ENCODE assay signal across 37 cellular contexts in the genomic region with DNA sequence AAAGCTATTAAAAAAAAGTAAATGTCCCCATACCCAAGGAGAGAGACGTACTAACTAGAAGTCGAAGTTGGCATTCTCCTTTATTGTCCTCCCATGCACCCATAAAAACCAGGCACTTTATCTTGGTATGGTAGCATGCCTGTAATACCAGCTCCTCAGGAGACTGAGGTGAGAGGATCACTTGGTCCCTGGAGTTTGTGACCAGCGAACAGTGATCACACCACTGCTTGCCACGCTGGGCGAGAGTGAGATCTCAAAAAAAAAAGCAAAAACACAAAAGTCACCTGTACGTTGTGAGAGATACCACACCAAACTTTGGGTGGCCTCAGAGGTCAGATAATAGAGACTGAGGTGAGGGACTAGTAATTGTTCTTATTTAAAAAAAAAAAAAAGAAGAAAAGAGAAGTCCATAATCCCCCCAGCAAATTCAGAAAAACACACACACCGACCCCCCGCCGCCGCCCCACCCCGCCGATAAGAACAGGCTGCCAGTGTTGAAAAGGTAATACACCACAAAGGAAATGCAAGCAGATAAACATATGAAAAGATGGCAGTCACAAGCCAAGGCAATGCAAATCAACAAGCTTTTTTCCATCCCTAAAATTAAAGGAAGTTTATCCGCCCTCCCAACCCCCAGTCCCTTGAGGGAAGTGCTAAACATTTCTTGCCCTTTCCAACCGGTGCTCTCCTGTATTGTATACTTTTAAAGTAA. TPM values are rescaled to one million over a fixed set of nuclear protein-coding genes. Genes with fewer than 3 reads are reported as not detected.
DNase-seq lines count a peak whose midpoint lies in the region; ATAC-seq and TF ChIP-seq lines count a peak whose summit lies in the region.
"Had no signal": no experiment of that assay in that cellular context is flagged by ENCODE, and none has a peak within 500 bp of the region (broad histone marks: within the 10 kb centered on the region; RNA-seq: fewer than 3 reads in every experiment).

No MANE protein-coding gene starts in this region.

- H3K79me1 ChIP-seq in H9 (ENCODE audit: insufficient read depth, low read depth, low read length, poor library complexity, severe bottlenecking) = peaks cover 3% of the 10 kb centered on the region
- peaks cover 10% of the 10 kb centered on the region for H3K79me1 ChIP-seq in trophoblast cell (ENCODE audit: low read length)
- H3K79me1 ChIP-seq in mesenchymal stem cell (replicated peaks; ENCODE audit: low read length, poor library complexity, severe bottlenecking) = no peaks in the 10 kb centered on the region

- TF ChIP-seq CTCF in H9 (conservative IDR thresholded peaks at IDR 0.05) = no peak
- TF ChIP-seq CTCF in WTC11 (IDR thresholded peaks at IDR 0.05) = no peak

- no peak overlapping the region for H2BK15ac ChIP-seq in H9 (ENCODE audit: low read depth, low read length)
- no peak overlapping the region for H2BK15ac ChIP-seq in mesenchymal stem cell (ENCODE audit: low read depth, poor library complexity, severe bottlenecking)

- no peaks in the 10 kb centered on the region; the same call in 1 of the 2 replicates for H3K4me1 ChIP-seq in H9 (ENCODE audit: insufficient read depth, low read length)
- peaks cover 13% of the 10 kb centered on the region; the same call in 1 of the 2 replicates for H3K4me1 ChIP-seq in iPS-20b (ENCODE audit: insufficient read depth, low read length)
- peaks cover 9 to 11% of the 10 kb centered on the region in 2 experiments for H3K4me1 ChIP-seq in trophoblast cell (ENCODE audit: control insufficient read depth in 1 of 2, insufficient read depth in 2 of 2, low read length in 2 of 2)
- peaks cover 7% of the 10 kb centered on the region for H3K4me1 ChIP-seq in mesenchymal stem cell (ENCODE audit: control insufficient read depth, insufficient read depth, low read depth, low read length)
- H3K4me1 ChIP-seq: breast epithelium had no signal

- H2AFZ ChIP-seq in H9 (ENCODE audit: low read length) = no peak overlapping the region
- H2AFZ ChIP-seq in trophoblast cell (ENCODE audit: insufficient read depth, low read length, poor library complexity) = no peak overlapping the region
- no peak overlapping the region for H2AFZ ChIP-seq in mesenchymal stem cell (ENCODE audit: low read depth, low read length)
- H2AFZ ChIP-seq: hepatocyte had no signal

- no peak overlapping the region for H4K12ac ChIP-seq in trophoblast cell (ENCODE audit: low read depth, low read length)

- DNase-seq in H9 = peak; percentile 84
- peak; percentile 68 for DNase-seq in WTC11 (ENCODE audit: low spot score)
- no peak for DNase-seq in trophoblast cell
- no peak for DNase-seq in mesenchymal stem cell
- DNase-seq in GM03348 (ENCODE audit: low spot score) = no peak
- DNase-seq: activated CD4-positive, alpha-beta T cell treated with anti-CD3 and anti-CD28 coated beads for 48 hours; activated T-cell treated with anti-CD3 and anti-CD28 coated beads for 4 hours; amygdala; COR-L47; DMS79; GF-D8; GOT3; kidney; left ventricle myocardium superior; naive B cell; NCI-H1105 treated with DMSO at 0.1 percent for 48 hours; NCI-H187 treated with DMSO at 0.1 percent for 48 hours; NCI-H2171 treated with DMSO at 0.1 percent for 48 hours; NCI-H510A; RPMI8226; T1000; WERI-Rb-1 had no signal

- H3K4ac ChIP-seq in H9 (ENCODE audit: low read depth, low read length) (no peak overlapping the region), trophoblast cell (ENCODE audit: low read depth, low read length) (peak overlapping the region; percentile 1), mesenchymal stem cell (ENCODE audit: low read depth in 1 of 2, low read length in 2 of 2) (no peak overlapping the region)

- H3K79me2 ChIP-seq in H9 (ENCODE audit: insufficient read depth, low read length) (peaks cover 59% of the 10 kb centered on the region; the same call in 1 of the 2 replicates), trophoblast cell (ENCODE audit: control insufficient read depth, insufficient read depth, low read length, poor library complexity) (peaks cover 19% of the 10 kb centered on the region)
- H3K79me2 ChIP-seq: hepatocyte had no signal

- CTCF ChIA-PET in WTC11 (lab: Charles Lee) = interaction anchor here (1.0 to 3.5 kb wide), 3 partner anchors 15 to 54 kb away, joined by 3 to 30 read pairs (median 4); no protein-coding TSS in a partner anchor

- ATAC-seq in WTC11 (peak; percentile 33), GM18909 (IDR thresholded peaks at IDR 0.05; ENCODE audit: poor library complexity, unreplicated experiment) (no peak)
- ATAC-seq: activated naive CD4-positive, alpha-beta T cell treated with anti-CD3 and anti-CD28 coated beads, Interleukin-2, amount 50 U/mL, for 72 hours; gastroesophageal sphincter; left ventricle myocardium superior; stimulated activated effector memory CD8-positive, alpha-beta T cell treated with anti-CD3 and anti-CD28 coated beads, Interleukin-12 subunit alpha, Interleukin-12 subunit beta, amount 100 ng/mL, for 72 hours had no signal

- H3K4me1 Mint-ChIP-seq in H9 = peaks cover 36 to 68% of the 10 kb centered on the region in 2 experiments
- peaks cover 59% of the 10 kb centered on the region for H3K4me1 Mint-ChIP-seq in WTC11
- H3K4me1 Mint-ChIP-seq: stimulated activated effector memory CD8-positive, alpha-beta T cell treated with anti-CD3 and anti-CD28 coated beads, Interleukin-12 subunit alpha, Interleukin-12 subunit beta, amount 100 ng/mL, for 72 hours had no signal

- peak overlapping the region; percentile 58 for H2BK5ac ChIP-seq in H9 (ENCODE audit: insufficient read length, low read length)
- no peak overlapping the region for H2BK5ac ChIP-seq in trophoblast cell (ENCODE audit: low read depth, low read length, poor library complexity)
- no peak overlapping the region for H2BK5ac ChIP-seq in mesenchymal stem cell (ENCODE audit: low read depth, low read length, poor library complexity, severe bottlenecking)

- H3K14ac ChIP-seq in H9 (ENCODE audit: insufficient read depth, low read length) = no peak overlapping the region
- H3K14ac ChIP-seq in trophoblast cell (ENCODE audit: low read length) = no peak overlapping the region
- no peak overlapping the region for H3K14ac ChIP-seq in mesenchymal stem cell (ENCODE audit: low read length in 2 of 2)

- peaks cover 71% of the 10 kb centered on the region for H3K36me3 ChIP-seq in iPS-20b (ENCODE audit: insufficient read depth, low read depth, low read length)
- H3K36me3 ChIP-seq in trophoblast cell (ENCODE audit: control insufficient read depth in 1 of 2, insufficient read depth in 2 of 2, low read length in 2 of 2) = peaks cover 11 to 18% of the 10 kb centered on the region in 2 experiments
- H3K36me3 ChIP-seq in mesenchymal stem cell (ENCODE audit: control insufficient read depth in 1 of 2, insufficient read depth in 2 of 2, low read depth in 1 of 2, low read length in 2 of 2) = no peaks in the 10 kb centered on the region
- H3K36me3 ChIP-seq: BLaER1 treated with 17β-estradiol and CSF1 and Interleukin-3, amounts not matched to agents 10 nM and 100 nM; breast epithelium; gastroesophageal sphincter; MG63; SJCRH30; WERI-Rb-1 had no signal

- peaks cover 53 to 76% (median 74%) of the 10 kb centered on the region in 3 experiments for H3K36me3 Mint-ChIP-seq in H9 (ENCODE audit: insufficient read depth in 1 of 3, low read depth in 3 of 3)
- H3K36me3 Mint-ChIP-seq in WTC11 = peaks cover 73% of the 10 kb centered on the region
- H3K36me3 Mint-ChIP-seq: mesothelial cell of epicardium; stimulated activated effector memory CD8-positive, alpha-beta T cell treated with anti-CD3 and anti-CD28 coated beads, Interleukin-12 subunit alpha, Interleukin-12 subunit beta, amount 100 ng/mL, for 72 hours had no signal

- H3K9me3 Mint-ChIP-seq in H9 (peaks cover 4 to 7% of the 10 kb centered on the region in 2 experiments; a peak in 3 of 5 replicates), WTC11 (peaks cover 5% of the 10 kb centered on the region; the same call in 1 of the 2 replicates)
- H3K9me3 Mint-ChIP-seq: activated naive CD4-positive, alpha-beta T cell treated with anti-CD3 and anti-CD28 coated beads, Interleukin-2, amount 50 U/mL, for 72 hours; activated T-helper 2 cell treated with anti-CD3 and anti-CD28 coated beads, Interferon-gamma antibody, Interleukin-2, Interleukin-4, amounts not matched to agents 10 μg/mL and 5 μg/mL and 100 μg/mL, durations not matched to agents 14 hours and 24 hours and 36 hours; mesothelial cell of epicardium; stimulated activated effector memory CD8-positive, alpha-beta T cell treated with anti-CD3 and anti-CD28 coated beads, Interleukin-12 subunit alpha, Interleukin-12 subunit beta, amount 100 ng/mL, for 72 hours had no signal

- H3K23ac ChIP-seq in H9 (ENCODE audit: insufficient read length, low read depth, low read length) = peak overlapping the region; percentile 36
- H3K23ac ChIP-seq in trophoblast cell (ENCODE audit: low read length) = no peak overlapping the region
- no peak overlapping the region for H3K23ac ChIP-seq in mesenchymal stem cell (ENCODE audit: low read length in 2 of 2)

- H4K20me1 ChIP-seq in H9 (ENCODE audit: control insufficient read depth, insufficient read depth, insufficient read length) = no peaks in the 10 kb centered on the region
- H4K20me1 ChIP-seq: BLaER1 treated with 17β-estradiol and CSF1 and Interleukin-3, amounts not matched to agents 10 nM and 100 nM had no signal

- no peak overlapping the region for H3K18ac ChIP-seq in H9 (ENCODE audit: insufficient read length, low read depth, low read length)
- H3K18ac ChIP-seq in trophoblast cell (ENCODE audit: low read length) = no peak overlapping the region
- no peak overlapping the region for H3K18ac ChIP-seq in mesenchymal stem cell (ENCODE audit: low read depth in 1 of 2, low read length in 2 of 2)

- no peak overlapping the region for H3T11ph ChIP-seq in H9 (ENCODE audit: low read length)

- no peak overlapping the region for H4K91ac ChIP-seq in H9 (ENCODE audit: insufficient read length, low read depth, low read length)
- H4K91ac ChIP-seq in trophoblast cell (ENCODE audit: low read depth, low read length) = no peak overlapping the region
- no peak overlapping the region for H4K91ac ChIP-seq in mesenchymal stem cell (ENCODE audit: low read length)

- H3K27ac Mint-ChIP-seq in H9 (peak overlapping the region; percentile 95 to 100 (median 98)), WTC11 (peak overlapping the region; percentile 99)
- H3K27ac Mint-ChIP-seq: activated naive CD4-positive, alpha-beta T cell treated with anti-CD3 and anti-CD28 coated beads, Interleukin-2, amount 50 U/mL, for 72 hours; activated T-helper 2 cell treated with anti-CD3 and anti-CD28 coated beads, Interferon-gamma antibody, Interleukin-2, Interleukin-4, amounts not matched to agents 10 μg/mL and 5 μg/mL and 100 μg/mL, durations not matched to agents 14 hours and 24 hours and 36 hours; mesothelial cell of epicardium; naive B cell; stimulated activated effector memory CD8-positive, alpha-beta T cell treated with anti-CD3 and anti-CD28 coated beads, Interleukin-12 subunit alpha, Interleukin-12 subunit beta, amount 100 ng/mL, for 72 hours had no signal

- H3K9ac ChIP-seq in H9 (ENCODE audit: extremely low read depth, insufficient read length, low read length) (peak overlapping the region; percentile 53), iPS-20b (ENCODE audit: low read depth, low read length) (peak overlapping the region; percentile 80), trophoblast cell (ENCODE audit: low read length) (no peak overlapping the region), mesenchymal stem cell (ENCODE audit: low read length) (no peak overlapping the region)
- H3K9ac ChIP-seq: BLaER1 treated with 17β-estradiol and CSF1 and Interleukin-3, amounts not matched to agents 10 nM and 100 nM had no signal

- H3K4me3 ChIP-seq in iPS-20b (ENCODE audit: low read length) (peak overlapping the region; percentile 65), trophoblast cell (ENCODE audit: low read depth, low read length) (no peak overlapping the region), mesenchymal stem cell (ENCODE audit: insufficient read depth in 1 of 2, low read depth in 1 of 2, low read length in 2 of 2) (no peak overlapping the region)
- H3K4me3 ChIP-seq: BLaER1 treated with 17β-estradiol and CSF1 and Interleukin-3, amounts not matched to agents 10 nM and 100 nM; breast epithelium; gastroesophageal sphincter; hepatocyte; MG63; SJCRH30; tibial nerve had no signal

- H3K27ac ChIP-seq in H9 (ENCODE audit: insufficient read length, low read depth, low read length) (peak overlapping the region; percentile 97), iPS-20b (ENCODE audit: low read length) (peak overlapping the region; percentile 11), trophoblast cell (ENCODE audit: low read depth, low read length) (no peak overlapping the region), mesenchymal stem cell (ENCODE audit: low read length, poor library complexity, severe bottlenecking) (no peak overlapping the region)
- H3K27ac ChIP-seq: BLaER1 treated with 17β-estradiol and CSF1 and Interleukin-3, amounts not matched to agents 10 nM and 100 nM; breast epithelium; gastroesophageal sphincter; hepatocyte; SJCRH30; tibial nerve; WERI-Rb-1 had no signal

- H3K23me2 ChIP-seq in H9 (ENCODE audit: insufficient read length, low read depth, low read length, poor library complexity, severe bottlenecking) = peaks cover 21% of the 10 kb centered on the region

- no peak overlapping the region for H3K56ac ChIP-seq in H9 (ENCODE audit: insufficient read length, low read depth, low read length)

- H2BK12ac ChIP-seq in H9 (ENCODE audit: insufficient read length, low read depth, low read length) (no peak overlapping the region), trophoblast cell (ENCODE audit: low read length) (no peak overlapping the region), mesenchymal stem cell (ENCODE audit: low read length in 2 of 2) (no peak overlapping the region)

- H2BK120ac ChIP-seq in H9 (ENCODE audit: low read depth, low read length, poor library complexity, severe bottlenecking) = no peak overlapping the region
- no peak overlapping the region for H2BK120ac ChIP-seq in trophoblast cell (ENCODE audit: insufficient read depth, low read length, poor library complexity)
- H2BK120ac ChIP-seq in mesenchymal stem cell (ENCODE audit: low read depth, low read length) = no peak overlapping the region

- H3K9me3 ChIP-seq in H9 (ENCODE audit: control insufficient read depth, low read depth, low read length) = no peaks in the 10 kb centered on the region
- no peaks in the 10 kb centered on the region for H3K9me3 ChIP-seq in iPS-20b (ENCODE audit: insufficient read depth, low read depth, low read length)
- H3K9me3 ChIP-seq in trophoblast cell (ENCODE audit: insufficient read depth, low read depth, low read length) = no peaks in the 10 kb centered on the region
- H3K9me3 ChIP-seq in mesenchymal stem cell (ENCODE audit: control insufficient read depth, low read length) = peaks cover 4% of the 10 kb centered on the region
- H3K9me3 ChIP-seq: breast epithelium, MG63, tibial nerve had no signal

- H3K4me2 ChIP-seq in H9 (ENCODE audit: insufficient read depth, insufficient read length, low read length) = peak overlapping the region; percentile 97
- no peak overlapping the region for H3K4me2 ChIP-seq in trophoblast cell (ENCODE audit: low read length)
- H3K4me2 ChIP-seq in mesenchymal stem cell (ENCODE audit: low read length, poor library complexity, severe bottlenecking) = no peak overlapping the region
- H3K4me2 ChIP-seq: hepatocyte had no signal

- no peak overlapping the region for H4K5ac ChIP-seq in H9 (ENCODE audit: insufficient read length, low read depth, low read length)

- H3K27me3 ChIP-seq in H9 (ENCODE audit: insufficient read depth, low read length) = no peaks in the 10 kb centered on the region
- peaks cover 7% of the 10 kb centered on the region; the same call in 1 of the 2 replicates for H3K27me3 ChIP-seq in iPS-20b (ENCODE audit: insufficient read depth, low read length)
- H3K27me3 ChIP-seq in trophoblast cell (ENCODE audit: insufficient read depth, low read length) = no peaks in the 10 kb centered on the region
- peaks cover 19 to 26% of the 10 kb centered on the region in 2 experiments for H3K27me3 ChIP-seq in mesenchymal stem cell (ENCODE audit: control insufficient read depth in 1 of 2, insufficient read depth in 1 of 2, low read length in 2 of 2)
- H3K27me3 ChIP-seq: BLaER1 treated with 17β-estradiol and CSF1 and Interleukin-3, amounts not matched to agents 10 nM and 100 nM; MG63; SJCRH30 had no signal

- POLR2A ChIA-PET in WTC11 (lab: Charles Lee) = interaction anchor here (0.6 to 2.9 kb wide), 11 partner anchors 10 to 239 kb away, joined by 3 to 12 read pairs (median 5); a partner anchor contains a TSS

- H4K8ac ChIP-seq in H9 (replicated peaks; ENCODE audit: insufficient read length, low read depth, low read length) (no peak overlapping the region), trophoblast cell (ENCODE audit: low read depth, low read length) (no peak overlapping the region), mesenchymal stem cell (ENCODE audit: low read length) (no peak overlapping the region)

- no peak overlapping the region for H2BK20ac ChIP-seq in H9 (ENCODE audit: low read depth, low read length, poor library complexity, severe bottlenecking)

- H3K27me3 Mint-ChIP-seq in H9 (ENCODE audit: low read depth) (peaks cover 2% of the 10 kb centered on the region; the same call in 1 of the 2 replicates), WTC11 (ENCODE audit: low read depth) (no peaks in the 10 kb centered on the region; the same call in 1 of the 2 replicates)

- no peak overlapping the region for H2AK5ac ChIP-seq in H9 (ENCODE audit: insufficient read length, low read length)
- no peak overlapping the region for H2AK5ac ChIP-seq in trophoblast cell (ENCODE audit: low read length)
- H2AK5ac ChIP-seq in mesenchymal stem cell (ENCODE audit: low read length, severe bottlenecking) = no peak overlapping the region

- WGBS in H9 (ENCODE audit: extremely low coverage, insufficient read length, low lambda C conversion rate) = no CpG with 5 or more reads among the region's 14 CpGs
- WGBS in trophoblast cell (ENCODE audit: extremely low coverage, insufficient coverage, insufficient read length) = no CpG with 5 or more reads among the region's 14 CpGs
- WGBS in mesenchymal stem cell = 26% methylated on average over 10 of the region's 14 CpGs

- peak overlapping the region; percentile 68 to 90 for H3K4me3 Mint-ChIP-seq in H9
- H3K4me3 Mint-ChIP-seq in WTC11 = peak overlapping the region; percentile 76
- H3K4me3 Mint-ChIP-seq: mesothelial cell of epicardium; stimulated activated effector memory CD8-positive, alpha-beta T cell treated with anti-CD3 and anti-CD28 coated beads, Interleukin-12 subunit alpha, Interleukin-12 subunit beta, amount 100 ng/mL, for 72 hours had no signal

RNA-seq across cellular contexts. Expression of a gene that starts 3.6 kb away (rescaled TPM):
- total RNA-seq in H9 (2021) = 422 and 423 TPM in 2 replicates
- total RNA-seq in WTC11 (2021) = 296 to 319 TPM (median 303 TPM) in 3 replicates
- polyA plus RNA-seq in trophoblast cell (2013) = 65.5 and 65.9 TPM in 2 replicates
- polyA plus RNA-seq in mesenchymal stem cell (2013, experiment 1 of 2) = 0.01 TPM
- polyA plus RNA-seq in mesenchymal stem cell (2013, experiment 2 of 2) = 0.01 TPM
- total RNA-seq: activated T-helper 2 cell treated with anti-CD3 and anti-CD28 coated beads, Interferon-gamma antibody, Interleukin-2, Interleukin-4, amounts not matched to agents 10 μg/mL and 5 μg/mL and 100 μg/mL, durations not matched to agents 14 hours and 24 hours and 36 hours; SJCRH30 had no signal
- polyA plus RNA-seq: AG04450, fibroblast of lung had no signal

Comparison
In these comparisons a context has a peak if more than half of its experiments do, and no peak if none do; other contexts are left out.
1. DNase-seq: peak in H9 (single experiment) and WTC11 (single experiment); none in trophoblast cell (0 of 2), mesenchymal stem cell (single experiment) and GM03348 (single experiment).
2. H3K27ac ChIP-seq: peak in H9 (single experiment) and iPS-20b (single experiment); none in trophoblast cell (single experiment) and mesenchymal stem cell (single experiment).
3. H3K9ac ChIP-seq: peak in H9 (single experiment) and iPS-20b (single experiment); none in trophoblast cell (single experiment) and mesenchymal stem cell (single experiment).